2 cellular contexts compared by ENCODE assay signal in the genomic region with DNA sequence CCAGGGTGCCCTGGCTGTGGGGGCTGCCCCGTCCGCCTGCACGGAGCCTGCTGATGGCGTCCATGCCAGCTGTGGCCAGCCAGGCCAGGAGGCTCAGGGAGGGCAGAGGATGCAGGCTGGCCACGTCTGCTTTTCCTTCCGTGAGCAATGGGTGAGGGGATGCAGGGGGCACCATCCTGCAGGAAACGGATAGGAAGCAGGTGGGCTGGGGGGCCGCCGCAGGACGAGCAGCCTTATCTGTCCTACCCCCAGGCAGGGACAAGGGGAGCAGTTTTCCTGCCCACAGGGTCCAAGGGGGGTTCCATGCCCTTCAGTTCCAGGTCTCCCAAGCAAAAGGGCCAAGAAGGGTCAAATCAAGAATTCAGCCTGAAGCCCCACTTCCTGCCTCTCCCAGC.
A peak's percentile ranks its signal among the peaks of the same experiment; 100 is the strongest.
TF ChIP-seq lines count a peak whose summit lies in the region.

No MANE protein-coding gene starts in this region.

TF ChIP-seq in HCT116, 20 proteins besides CTCF, POLR2A, EP300 and RAD21:
- no peak for TF ChIP-seq ELF1 (IDR thresholded peaks at IDR 0.05; ENCODE audit: borderline replicate concordance, low read depth)
- TF ChIP-seq SP1 (IDR thresholded peaks at IDR 0.05; ENCODE audit: low read depth): no peak
- TF ChIP-seq POLR2AphosphoS5 (IDR thresholded peaks at IDR 0.05; ENCODE audit: low read depth, low read length): 0 out of 2 replicates have a peak, but pooled peaks have one; percentile 7
- TF ChIP-seq SIN3A (IDR thresholded peaks at IDR 0.05; ENCODE audit: low read depth): 0 out of 2 replicates have a peak, but pooled peaks have one; percentile 5
TF ChIP-seq in HCT116: peak in this region for 2.

TF ChIP-seq in K562, 482 proteins besides CTCF, POLR2A, EP300 and RAD21:
- TF ChIP-seq GTF2F1 (IDR thresholded peaks at IDR 0.05; ENCODE audit: low read depth, low read length) (no peak), ETV5 (CRISPR knock-in tag; IDR thresholded peaks at IDR 0.05; ENCODE audit: low read depth) (no peak), POLR3G (IDR thresholded peaks at IDR 0.05; ENCODE audit: extremely low read depth, insufficient read length, insufficient replicate concordance) (no peak), CREM (IDR thresholded peaks at IDR 0.05; ENCODE audit: low read depth) (no peak), SUPT5H (IDR thresholded peaks at IDR 0.05) (0 out of 2 replicates have a peak, but pooled peaks have one; percentile 51), ZKSCAN3 (CRISPR knock-in tag; IDR thresholded peaks at IDR 0.05) (no peak), MED1 (CRISPR knock-in tag; IDR thresholded peaks at IDR 0.05; ENCODE audit: borderline replicate concordance) (no peak), HMG20B (CRISPR knock-in tag; IDR thresholded peaks at IDR 0.05) (no peak), KDM4B (IDR thresholded peaks at IDR 0.05; ENCODE audit: borderline replicate concordance in 2 of 2, low read depth in 1 of 2) (no peak), ZNF589 (CRISPR knock-in tag; IDR thresholded peaks at IDR 0.05; ENCODE audit: low read depth) (no peak), TARDBP (IDR thresholded peaks at IDR 0.05) (no peak), ZKSCAN8 (CRISPR knock-in tag; IDR thresholded peaks at IDR 0.05) (no peak), XRCC5 (IDR thresholded peaks at IDR 0.05; ENCODE audit: low read depth, low read length) (no peak), RBFOX2 (IDR thresholded peaks at IDR 0.05; ENCODE audit: low read depth, low read length) (peak; percentile 62; the same call in 1 of the 2 replicates), POLR2G (IDR thresholded peaks at IDR 0.05; ENCODE audit: low read depth, low read length) (peak; percentile 61), POLR2AphosphoS5 (IDR thresholded peaks at IDR 0.05; ENCODE audit: control insufficient read depth, insufficient read depth, low read depth, low read length) (peak; percentile 33; the same call in 1 of the 2 replicates)
- TF ChIP-seq, protein P1, sequence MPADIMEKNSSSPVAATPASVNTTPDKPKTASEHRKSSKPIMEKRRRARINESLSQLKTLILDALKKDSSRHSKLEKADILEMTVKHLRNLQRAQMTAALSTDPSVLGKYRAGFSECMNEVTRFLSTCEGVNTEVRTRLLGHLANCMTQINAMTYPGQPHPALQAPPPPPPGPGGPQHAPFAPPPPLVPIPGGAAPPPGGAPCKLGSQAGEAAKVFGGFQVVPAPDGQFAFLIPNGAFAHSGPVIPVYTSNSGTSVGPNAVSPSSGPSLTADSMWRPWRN (IDR thresholded peaks at IDR 0.05; ENCODE audit: low read depth): no peak
- TF ChIP-seq, protein P2, sequence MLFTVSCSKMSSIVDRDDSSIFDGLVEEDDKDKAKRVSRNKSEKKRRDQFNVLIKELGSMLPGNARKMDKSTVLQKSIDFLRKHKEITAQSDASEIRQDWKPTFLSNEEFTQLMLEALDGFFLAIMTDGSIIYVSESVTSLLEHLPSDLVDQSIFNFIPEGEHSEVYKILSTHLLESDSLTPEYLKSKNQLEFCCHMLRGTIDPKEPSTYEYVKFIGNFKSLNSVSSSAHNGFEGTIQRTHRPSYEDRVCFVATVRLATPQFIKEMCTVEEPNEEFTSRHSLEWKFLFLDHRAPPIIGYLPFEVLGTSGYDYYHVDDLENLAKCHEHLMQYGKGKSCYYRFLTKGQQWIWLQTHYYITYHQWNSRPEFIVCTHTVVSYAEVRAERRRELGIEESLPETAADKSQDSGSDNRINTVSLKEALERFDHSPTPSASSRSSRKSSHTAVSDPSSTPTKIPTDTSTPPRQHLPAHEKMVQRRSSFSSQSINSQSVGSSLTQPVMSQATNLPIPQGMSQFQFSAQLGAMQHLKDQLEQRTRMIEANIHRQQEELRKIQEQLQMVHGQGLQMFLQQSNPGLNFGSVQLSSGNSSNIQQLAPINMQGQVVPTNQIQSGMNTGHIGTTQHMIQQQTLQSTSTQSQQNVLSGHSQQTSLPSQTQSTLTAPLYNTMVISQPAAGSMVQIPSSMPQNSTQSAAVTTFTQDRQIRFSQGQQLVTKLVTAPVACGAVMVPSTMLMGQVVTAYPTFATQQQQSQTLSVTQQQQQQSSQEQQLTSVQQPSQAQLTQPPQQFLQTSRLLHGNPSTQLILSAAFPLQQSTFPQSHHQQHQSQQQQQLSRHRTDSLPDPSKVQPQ (CRISPR knock-in tag; IDR thresholded peaks at IDR 0.05; ENCODE audit: borderline replicate concordance): no peak
- TF ChIP-seq, protein P3, sequence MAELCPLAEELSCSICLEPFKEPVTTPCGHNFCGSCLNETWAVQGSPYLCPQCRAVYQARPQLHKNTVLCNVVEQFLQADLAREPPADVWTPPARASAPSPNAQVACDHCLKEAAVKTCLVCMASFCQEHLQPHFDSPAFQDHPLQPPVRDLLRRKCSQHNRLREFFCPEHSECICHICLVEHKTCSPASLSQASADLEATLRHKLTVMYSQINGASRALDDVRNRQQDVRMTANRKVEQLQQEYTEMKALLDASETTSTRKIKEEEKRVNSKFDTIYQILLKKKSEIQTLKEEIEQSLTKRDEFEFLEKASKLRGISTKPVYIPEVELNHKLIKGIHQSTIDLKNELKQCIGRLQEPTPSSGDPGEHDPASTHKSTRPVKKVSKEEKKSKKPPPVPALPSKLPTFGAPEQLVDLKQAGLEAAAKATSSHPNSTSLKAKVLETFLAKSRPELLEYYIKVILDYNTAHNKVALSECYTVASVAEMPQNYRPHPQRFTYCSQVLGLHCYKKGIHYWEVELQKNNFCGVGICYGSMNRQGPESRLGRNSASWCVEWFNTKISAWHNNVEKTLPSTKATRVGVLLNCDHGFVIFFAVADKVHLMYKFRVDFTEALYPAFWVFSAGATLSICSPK (IDR thresholded peaks at IDR 0.05; ENCODE audit: borderline replicate concordance): no peak
TF ChIP-seq in K562: peak in this region for 4.
